Comparison of ENCODE assay signal across 34 cellular contexts in the genomic region with DNA sequence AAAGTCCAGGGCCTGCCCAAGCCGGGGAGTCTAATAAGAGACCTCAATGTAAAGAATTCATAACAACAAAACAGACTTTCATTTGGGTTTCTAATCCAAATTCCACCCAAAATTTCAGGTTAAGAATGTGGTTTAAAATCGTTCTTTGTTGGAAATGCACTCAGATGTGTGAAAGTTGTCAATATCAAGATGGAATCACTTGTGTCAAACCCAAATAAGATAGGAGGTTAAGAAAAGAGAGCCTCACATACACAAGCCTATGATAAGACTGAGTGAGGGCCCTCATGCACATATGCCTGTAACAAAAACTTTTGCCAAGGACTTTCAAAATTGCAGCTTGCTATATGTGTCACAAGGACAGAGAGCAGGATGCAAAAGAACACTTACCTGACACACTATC.
"Had no signal": no experiment of that assay in that cellular context is flagged by ENCODE, and none has a peak within 500 bp of the region (broad histone marks: within the 10 kb centered on the region; RNA-seq: fewer than 3 reads in every experiment).

No MANE protein-coding gene starts in this region.

- H3K4me3 ChIP-seq: MG63 had no signal

- H3K27me3 ChIP-seq: MG63 had no signal

- DNase-seq: Karpas-422, Kasumi-1, MG63, MM.1S, MV-4-11, NCI-H1048, NCI-H1092, NCI-H1092 treated with DMSO at 0.1 percent for 48 hours, NCI-H1105, NCI-H1105 treated with DMSO at 0.1 percent for 48 hours, NCI-H1417, NCI-H1417 treated with DMSO at 0.1 percent for 48 hours, NCI-H1436, NCI-H1436 treated with DMSO at 0.1 percent for 48 hours, NCI-H146, NCI-H1694, NCI-H1694 treated with DMSO at 0.1 percent for 48 hours, NCI-H187, NCI-H187 treated with DMSO at 0.1 percent for 48 hours, NCI-H1930, NCI-H2029, NCI-H2029 treated with DMSO at 0.1 percent for 48 hours, NCI-H2081, NCI-H2081 treated with DMSO at 0.1 percent for 48 hours, NCI-H2107, NCI-H2171, NCI-H2171 treated with DMSO at 0.1 percent for 48 hours, NCI-H2227 treated with DMSO at 0.1 percent for 48 hours, NCI-H226, NCI-H345, NCI-H446, NCI-H446 treated with DMSO at 0.1 percent for 48 hours, NCI-H510A, NCI-H510A treated with DMSO at 0.1 percent for 48 hours had no signal

- H3K36me3 ChIP-seq: MG63 had no signal

- H3K9me3 ChIP-seq: MG63 had no signal
